ENCODE assay signal across 12 cellular contexts in the genomic region with DNA sequence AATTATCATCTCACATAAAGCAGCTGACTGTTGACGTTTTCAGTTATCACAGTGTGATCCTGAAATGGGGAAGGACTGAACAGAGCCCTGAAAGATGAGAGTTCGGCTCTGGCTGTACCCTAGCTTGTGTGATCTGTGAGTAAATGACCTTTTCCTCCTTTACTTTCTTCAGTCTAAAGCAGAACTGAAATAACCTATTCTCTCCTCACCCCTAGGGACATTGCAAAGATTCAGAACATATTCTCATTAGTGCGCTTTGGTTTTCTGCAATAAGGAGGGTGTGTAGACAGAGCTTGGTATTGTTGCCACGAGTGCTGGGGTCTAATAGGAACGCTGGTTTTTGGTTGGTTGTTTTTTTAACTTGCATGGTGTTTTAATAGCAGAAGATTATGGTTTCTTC. TPM values are rescaled to one million over a fixed set of nuclear protein-coding genes. Genes with fewer than 3 reads are reported as not detected.
DNase-seq lines count a peak whose midpoint lies in the region; ATAC-seq and TF ChIP-seq lines count a peak whose summit lies in the region.
"Had no signal": no experiment of that assay in that cellular context is flagged by ENCODE, and none has a peak within 500 bp of the region (broad histone marks: within the 10 kb centered on the region; RNA-seq: fewer than 3 reads in every experiment).

No MANE protein-coding gene starts in this region.

- H3K4me3 Mint-ChIP-seq in activated T-cell treated with anti-CD3 and anti-CD28 coated beads, Interleukin-2, amount 50 U/mL, for 24 hours, result no peak overlapping the region
- peak overlapping the region in 4 of 8 donors; percentile 4 to 68 (median 40) for H3K4me3 Mint-ChIP-seq in naive B cell
- no peak overlapping the region for H3K4me3 Mint-ChIP-seq in T-cell
- H3K4me3 Mint-ChIP-seq in mesothelial cell of epicardium, result no peak overlapping the region

- TF ChIP-seq CTCF in mesothelial cell of epicardium (IDR thresholded peaks at IDR 0.05; ENCODE audit: unreplicated experiment), result no peak

- CTCF ChIA-PET in T-cell (lab: Charles Lee), result interaction anchor here in 1 of 2 donors (0.6 kb wide), 1 partner anchor 177 kb away, joined by 3 read pairs; no protein-coding TSS in a partner anchor

- DNase-seq in activated T-cell treated with anti-CD3 and anti-CD28 coated beads, Interleukin-2, amount 50 U/mL, for 24 hours, result no peak
- DNase-seq in activated T-cell treated with anti-CD3 and anti-CD28 coated beads for 4 hours, result no peak
- DNase-seq in naive B cell, result no peak
- DNase-seq in T-cell, result no peak
- no peak for DNase-seq in occipital lobe (lab: John Stamatoyannopoulos, UW)
- DNase-seq in mesothelial cell of epicardium (ENCODE audit: low spot score in 2 of 2, unreplicated experiment in 2 of 2), result no peak
- DNase-seq: activated CD4-positive, CD25-positive, alpha-beta regulatory T cell treated with anti-CD3 and anti-CD28 coated beads, Interleukin-2, amount 50 U/mL, for 72 hours; Calu3; NCI-H2029 treated with DMSO at 0.1 percent for 48 hours; NK-92 treated with Interleukin-12 subunit alpha and Interleukin-12 subunit beta, amount 100 ng/mL, for 24 hours had no signal

- H3K36me3 Mint-ChIP-seq in activated T-cell treated with anti-CD3 and anti-CD28 coated beads, Interleukin-2, amount 50 U/mL, for 24 hours (ENCODE audit: low read depth), result peaks cover 36% of the 10 kb centered on the region
- H3K36me3 Mint-ChIP-seq in naive B cell (peaks cover 0 to 3% of the 10 kb centered on the region in 2 donors), T-cell (peaks cover 22% of the 10 kb centered on the region), mesothelial cell of epicardium (no peaks in the 10 kb centered on the region)

- POLR2A ChIA-PET in T-cell (lab: Charles Lee), result no interaction called here

- H3K4me1 Mint-ChIP-seq in activated T-cell treated with anti-CD3 and anti-CD28 coated beads, Interleukin-2, amount 50 U/mL, for 24 hours (ENCODE audit: low read depth), result peaks cover 60% of the 10 kb centered on the region
- H3K4me1 Mint-ChIP-seq in naive B cell (peaks cover 17 to 30% (median 24%) of the 10 kb centered on the region in 3 donors), T-cell (peaks cover 44 to 63% (median 44%) of the 10 kb centered on the region in 3 donors), mesothelial cell of epicardium (no peaks in the 10 kb centered on the region)

- H3K27ac Mint-ChIP-seq in activated T-cell treated with anti-CD3 and anti-CD28 coated beads, Interleukin-2, amount 50 U/mL, for 24 hours, result peak overlapping the region; percentile 57
- peak overlapping the region in 4 of 6 donors; percentile 40 to 85 (median 78) for H3K27ac Mint-ChIP-seq in naive B cell
- H3K27ac Mint-ChIP-seq in T-cell, result no peak overlapping the region
- H3K27ac Mint-ChIP-seq in mesothelial cell of epicardium, result no peak overlapping the region

- H3K27me3 Mint-ChIP-seq in activated T-cell treated with anti-CD3 and anti-CD28 coated beads, Interleukin-2, amount 50 U/mL, for 24 hours, result no peaks in the 10 kb centered on the region
- no peaks in the 10 kb centered on the region for H3K27me3 Mint-ChIP-seq in naive B cell
- no peaks in the 10 kb centered on the region for H3K27me3 Mint-ChIP-seq in T-cell
- H3K27me3 Mint-ChIP-seq in mesothelial cell of epicardium (ENCODE audit: low read depth), result no peaks in the 10 kb centered on the region

- H3K9me3 Mint-ChIP-seq in activated T-cell treated with anti-CD3 and anti-CD28 coated beads, Interleukin-2, amount 50 U/mL, for 24 hours, result no peaks in the 10 kb centered on the region
- no peaks in the 10 kb centered on the region for H3K9me3 Mint-ChIP-seq in naive B cell
- H3K9me3 Mint-ChIP-seq in T-cell, result no peaks in the 10 kb centered on the region
- H3K9me3 Mint-ChIP-seq in mesothelial cell of epicardium, result no peaks in the 10 kb centered on the region

- ATAC-seq in GM21423 (IDR thresholded peaks at IDR 0.05; ENCODE audit: unreplicated experiment) (peak; percentile 63), HG03108 (IDR thresholded peaks at IDR 0.05; ENCODE audit: unreplicated experiment) (peak; percentile 67), naive B cell (ENCODE audit: low read depth in 2 of 2) (peak; percentile 44 to 76), T-cell (replicated peaks in 1 of 4) (no peak)

RNA-seq across cellular contexts. Expression of a gene that starts 16.7 kb away (rescaled TPM):
- polyA plus RNA-seq in naive B cell (ENCODE audit: low read depth in 6 of 6), result 10 to 100 TPM; 25.7 to 35.9 (median 27.6) TPM
- total RNA-seq in T-cell, result 10 to 100 TPM; 17.9 to 24.2 (median 20.3) TPM
- 24.8 TPM for total RNA-seq in occipital lobe
- total RNA-seq in mesothelial cell of epicardium, result 19.8 to 20.1 TPM (median 19.9 TPM) in 3 replicates

RNA-seq across cellular contexts. Expression of a gene that starts 17.3 kb away (rescaled TPM):
- 10 to 100 TPM; 33.1 to 44.6 (median 40.7) TPM for polyA plus RNA-seq in naive B cell (ENCODE audit: low read depth in 6 of 6)
- total RNA-seq in T-cell (10 to 100 TPM; 17.7 to 25.6 (median 20.4) TPM), occipital lobe (16.2 TPM), mesothelial cell of epicardium (35.5 to 40.6 TPM (median 37.4 TPM) in 3 replicates)

Comparison
In these comparisons a context has a peak if more than half of its experiments do, and no peak if none do; other contexts are left out.
1. H3K27ac Mint-ChIP-seq: peak in activated T-cell treated with anti-CD3 and anti-CD28 coated beads, Interleukin-2, amount 50 U/mL, for 24 hours (single experiment) and naive B cell (4 of 6); none in T-cell (0 of 2) and mesothelial cell of epicardium (single experiment).
2. ATAC-seq: peak in GM21423 (single experiment), HG03108 (single experiment) and naive B cell (2 of 2); none in T-cell (0 of 4).